In the genomic region with DNA sequence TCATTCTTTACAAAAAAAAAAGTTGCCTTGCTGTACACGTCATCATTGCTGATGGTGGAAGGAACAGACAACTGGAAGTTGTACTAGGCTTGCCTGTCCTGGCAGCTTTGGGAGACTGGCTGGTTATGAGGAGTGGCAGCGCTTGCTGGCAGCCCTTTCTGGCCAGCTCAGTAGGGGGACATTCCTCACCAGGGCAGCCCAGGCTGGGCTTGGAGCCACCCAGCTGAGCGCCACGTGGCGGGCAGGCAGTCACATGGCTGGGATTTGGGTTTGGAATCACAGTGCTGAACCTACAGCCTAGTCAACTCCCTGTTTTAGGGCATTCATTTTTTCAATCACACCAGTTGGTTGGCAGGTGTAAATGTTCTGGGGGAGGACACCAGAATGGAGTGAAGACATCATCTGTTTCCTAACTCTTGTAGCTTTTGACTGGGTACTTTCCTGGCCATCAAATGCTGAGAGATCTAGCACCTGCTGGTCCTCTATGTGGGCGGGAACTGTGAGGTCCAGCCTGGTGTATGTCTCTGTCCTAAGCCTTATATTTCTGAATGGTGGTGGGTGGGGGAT, we compare ENCODE assay signal across 14 cellular contexts.
DNase-seq lines count a peak whose midpoint lies in the region; ATAC-seq, FAIRE-seq and TF ChIP-seq lines count a peak whose summit lies in the region.
"Had no signal": no experiment of that assay in that cellular context is flagged by ENCODE, and none has a peak within 500 bp of the region (broad histone marks: within the 10 kb centered on the region; RNA-seq: fewer than 3 reads in every experiment).

No MANE protein-coding gene starts in this region.

- H3K9me3 ChIP-seq in kidney (ENCODE audit: control insufficient read depth in 1 of 2, low read length in 2 of 2) (no peaks in the 10 kb centered on the region), skeletal muscle tissue (ENCODE audit: control insufficient read depth in 3 of 3, low read length in 3 of 3) (no peaks in the 10 kb centered on the region)
- H3K9me3 ChIP-seq: SJSA1 had no signal

- H3K9ac ChIP-seq in kidney (ENCODE audit: low read length in 2 of 2), result no peak overlapping the region
- H3K9ac ChIP-seq in skeletal muscle tissue (ENCODE audit: low read depth in 1 of 3, low read length in 3 of 3), result no peak overlapping the region

- peak overlapping the region in 3 of 5 experiments; percentile 35 to 61 (median 46) for H3K27ac Mint-ChIP-seq in brain
- no peak overlapping the region for H3K27ac Mint-ChIP-seq in activated naive CD4-positive, alpha-beta T cell treated with anti-CD3 and anti-CD28 coated beads, Interleukin-2, amount 50 U/mL, for 72 hours
- H3K27ac Mint-ChIP-seq: CD14-positive monocyte had no signal

- FAIRE-seq in kidney (lab: Jason Lieb, UNC), result no peak

- H3K36me3 Mint-ChIP-seq in brain, result peaks cover 18% of the 10 kb centered on the region
- H3K36me3 Mint-ChIP-seq in activated naive CD4-positive, alpha-beta T cell treated with anti-CD3 and anti-CD28 coated beads, Interleukin-2, amount 50 U/mL, for 72 hours, result no peaks in the 10 kb centered on the region
- H3K36me3 Mint-ChIP-seq: CD14-positive monocyte had no signal

- H3K27me3 Mint-ChIP-seq in brain, result no peaks in the 10 kb centered on the region

- H3K4me3 ChIP-seq in H7 (ENCODE audit: insufficient read depth, low read depth, low read length) (no peak overlapping the region), kidney (ENCODE audit: low read length in 2 of 2) (no peak overlapping the region), skeletal muscle tissue (ENCODE audit: low read length in 3 of 3) (peak overlapping the region in 1 of 3 donors; percentile 1)
- H3K4me3 ChIP-seq: SJSA1 had no signal

- no peak overlapping the region for H3K4me3 Mint-ChIP-seq in brain
- H3K4me3 Mint-ChIP-seq: stimulated activated naive CD8-positive, alpha-beta T cell treated with anti-CD3 and anti-CD28 coated beads, Interleukin-15, amount 100 ng/mL, for 72 hours had no signal

- H3K27ac ChIP-seq in kidney (ENCODE audit: low read depth in 2 of 2, low read length in 2 of 2) (peak overlapping the region; percentile 72 to 80), skeletal muscle tissue (ENCODE audit: low read depth, low read length) (peak overlapping the region; percentile 56)
- H3K27ac ChIP-seq: SJSA1 had no signal

- ATAC-seq in GM18505 (IDR thresholded peaks at IDR 0.05; ENCODE audit: unreplicated experiment), result no peak
- ATAC-seq in activated naive CD4-positive, alpha-beta T cell treated with anti-CD3 and anti-CD28 coated beads, Interleukin-2, amount 50 U/mL, for 72 hours, result no peak
- ATAC-seq: stimulated activated naive CD8-positive, alpha-beta T cell treated with anti-CD3 and anti-CD28 coated beads, Interleukin-15, amount 100 ng/mL, for 72 hours had no signal

- intact Hi-C loops in kidney (cut with DNase I), result no loop called here

- no peak for TF ChIP-seq CTCF in brain (conservative IDR thresholded peaks at IDR 0.05)
- no peak for TF ChIP-seq CTCF in kidney (IDR thresholded peaks at IDR 0.05; ENCODE audit: borderline replicate concordance, extremely low read depth, insufficient read depth)

- TF ChIP-seq POLR2A in GM18505 (IDR thresholded peaks at IDR 0.05; ENCODE audit: borderline replicate concordance, extremely low read depth, insufficient read depth, insufficient read length), result no peak

- H3K36me3 ChIP-seq in H7 (replicated peaks; ENCODE audit: control insufficient read depth, insufficient read depth, low read length) (no peaks in the 10 kb centered on the region), kidney (ENCODE audit: control insufficient read depth in 1 of 2, insufficient read depth in 2 of 2, low read length in 2 of 2) (no peaks in the 10 kb centered on the region), skeletal muscle tissue (ENCODE audit: control insufficient read depth in 3 of 3, insufficient read depth in 3 of 3, low read length in 3 of 3) (no peaks in the 10 kb centered on the region)
- H3K36me3 ChIP-seq: SJSA1 had no signal

- H3K4me1 ChIP-seq in kidney (ENCODE audit: control insufficient read depth in 1 of 2, insufficient read depth in 1 of 2, low read depth in 1 of 2, low read length in 2 of 2) (peaks cover 42 to 49% of the 10 kb centered on the region in 2 donors), skeletal muscle tissue (ENCODE audit: control insufficient read depth in 3 of 3, insufficient read depth in 3 of 3, low read length in 3 of 3) (peaks cover 36 to 41% (median 37%) of the 10 kb centered on the region in 3 donors)

- no peaks in the 10 kb centered on the region for H3K9me3 Mint-ChIP-seq in brain
- peaks cover 4 to 5% of the 10 kb centered on the region in 2 donors for H3K9me3 Mint-ChIP-seq in activated naive CD4-positive, alpha-beta T cell treated with anti-CD3 and anti-CD28 coated beads, Interleukin-2, amount 50 U/mL, for 72 hours
- H3K9me3 Mint-ChIP-seq: stimulated activated naive CD8-positive, alpha-beta T cell treated with anti-CD3 and anti-CD28 coated beads, Interleukin-15, amount 100 ng/mL, for 72 hours had no signal

- H3K4me1 Mint-ChIP-seq in brain, result peaks cover 96% of the 10 kb centered on the region
- H3K4me1 Mint-ChIP-seq: stimulated activated naive CD8-positive, alpha-beta T cell treated with anti-CD3 and anti-CD28 coated beads, Interleukin-15, amount 100 ng/mL, for 72 hours had no signal

- H3K27me3 ChIP-seq in H7 (ENCODE audit: control insufficient read depth, insufficient read depth, low read length), result no peaks in the 10 kb centered on the region
- no peaks in the 10 kb centered on the region for H3K27me3 ChIP-seq in skeletal muscle tissue (ENCODE audit: control insufficient read depth in 3 of 3, insufficient read depth in 3 of 3, low read length in 3 of 3)
- H3K27me3 ChIP-seq: SJSA1 had no signal

- DNase-seq in H7 (peak; percentile 32), kidney (peak; percentile 80), EL (no peak)
- DNase-seq in activated naive CD4-positive, alpha-beta T cell treated with anti-CD3 and anti-CD28 coated beads, Interleukin-2, amount 50 U/mL, for 72 hours (ENCODE audit: low spot score in 2 of 2), result no peak
- DNase-seq in activated naive CD4-positive, alpha-beta T cell (lab: John Stamatoyannopoulos, UW), result no peak
- DNase-seq: activated T-cell treated with anti-CD3 and anti-CD28 coated beads, Interleukin-2, amount 50 U/mL, for 48 hours; mammary epithelial cell; NCI-H2029 treated with DMSO at 0.1 percent for 48 hours; stimulated activated naive CD8-positive, alpha-beta T cell treated with anti-CD3 and anti-CD28 coated beads, Interleukin-15, amount 100 ng/mL, for 72 hours had no signal

Comparison
In these comparisons a context has a peak if more than half of its experiments do, and no peak if none do; other contexts are left out.
1. DNase-seq: peak in H7 (single experiment) and kidney (single experiment); none in activated naive CD4-positive, alpha-beta T cell treated with anti-CD3 and anti-CD28 coated beads, Interleukin-2, amount 50 U/mL, for 72 hours (0 of 2), activated naive CD4-positive, alpha-beta T cell (0 of 4) and EL (single experiment).
2. H3K27ac Mint-ChIP-seq: peak in brain (3 of 5); none in activated naive CD4-positive, alpha-beta T cell treated with anti-CD3 and anti-CD28 coated beads, Interleukin-2, amount 50 U/mL, for 72 hours (0 of 2).